10 cellular contexts compared by ENCODE assay signal in genomic region chr5:173689171-173689676, GRCh38.
DNase-seq lines count a peak whose midpoint lies in the region; TF ChIP-seq lines count a peak whose summit lies in the region.
"Had no signal": no experiment of that assay in that cellular context is flagged by ENCODE, and none has a peak within 500 bp of the region (broad histone marks: within the 10 kb centered on the region; RNA-seq: fewer than 3 reads in every experiment).

No MANE protein-coding gene starts in this region.

- no peak overlapping the region for H4K91ac ChIP-seq in mesenchymal stem cell (ENCODE audit: low read length)

- H3K9me3 ChIP-seq in duodenal mucosa (ENCODE audit: control insufficient read depth in 1 of 2, low read length in 2 of 2), result peaks cover 0 to 2% of the 10 kb centered on the region in 2 donors
- H3K9me3 ChIP-seq in mesenchymal stem cell (ENCODE audit: control insufficient read depth, low read length), result peaks cover 3% of the 10 kb centered on the region
- no peaks in the 10 kb centered on the region for H3K9me3 ChIP-seq in thyroid gland
- H3K9me3 ChIP-seq in adrenal gland (replicated peaks in 1 of 3), result no peaks in the 10 kb centered on the region

- H3K23ac ChIP-seq in mesenchymal stem cell (ENCODE audit: low read length in 2 of 2), result no peak overlapping the region

- H2AFZ ChIP-seq in mesenchymal stem cell (ENCODE audit: low read depth, low read length), result no peak overlapping the region

- H4K8ac ChIP-seq in mesenchymal stem cell (ENCODE audit: low read length), result no peak overlapping the region

- H3K4me1 ChIP-seq in duodenal mucosa (ENCODE audit: control insufficient read depth in 1 of 2, insufficient read depth in 2 of 2, low read length in 2 of 2) (peaks cover 22 to 25% of the 10 kb centered on the region in 2 donors), mesenchymal stem cell (ENCODE audit: control insufficient read depth, insufficient read depth, low read depth, low read length) (peaks cover 18% of the 10 kb centered on the region), thyroid gland (peaks cover 22 to 26% of the 10 kb centered on the region in 2 donors), adrenal gland (replicated peaks in 1 of 2) (no peaks in the 10 kb centered on the region)

- H3K36me3 ChIP-seq in duodenal mucosa (ENCODE audit: control insufficient read depth in 1 of 2, insufficient read depth in 2 of 2, low read length in 2 of 2), result no peaks in the 10 kb centered on the region
- no peaks in the 10 kb centered on the region for H3K36me3 ChIP-seq in mesenchymal stem cell (ENCODE audit: control insufficient read depth in 1 of 2, insufficient read depth in 2 of 2, low read depth in 1 of 2, low read length in 2 of 2)
- H3K36me3 ChIP-seq in thyroid gland, result no peaks in the 10 kb centered on the region
- no peaks in the 10 kb centered on the region for H3K36me3 ChIP-seq in adrenal gland (replicated peaks in 1 of 2)

- TF ChIP-seq CTCF in thyroid gland (IDR thresholded peaks at IDR 0.05) (no peak), adrenal gland (IDR thresholded peaks at IDR 0.05) (no peak)

- WGBS in mesenchymal stem cell, result 60% methylated on average over 6 of the region's 6 CpGs
- WGBS in thyroid gland, 2 donors, result 38 to 40% methylated on average over 6 of the region's 6 CpGs
- 70 to 87% (median 75%) methylated on average over 6 of the region's 6 CpGs for WGBS in adrenal gland, 4 donors

- peak overlapping the region; percentile 28 to 60 for H3K9ac ChIP-seq in duodenal mucosa (ENCODE audit: low read depth in 1 of 2, low read length in 2 of 2)
- no peak overlapping the region for H3K9ac ChIP-seq in mesenchymal stem cell (ENCODE audit: low read length)

- no peak overlapping the region for H2BK15ac ChIP-seq in mesenchymal stem cell (ENCODE audit: low read depth, poor library complexity, severe bottlenecking)

- peak overlapping the region; percentile 51 for H3K4me2 ChIP-seq in mesenchymal stem cell (ENCODE audit: low read length, poor library complexity, severe bottlenecking)

- TF ChIP-seq POLR2A in thyroid gland (IDR thresholded peaks at IDR 0.05) (no peak), adrenal gland (IDR thresholded peaks at IDR 0.05) (no peak)

- no peak overlapping the region for H3K4ac ChIP-seq in mesenchymal stem cell (ENCODE audit: low read depth in 1 of 2, low read length in 2 of 2)

- H3K27me3 ChIP-seq in duodenal mucosa (ENCODE audit: control insufficient read depth in 1 of 2, insufficient read depth in 2 of 2, low read length in 2 of 2) (no peaks in the 10 kb centered on the region), mesenchymal stem cell (ENCODE audit: control insufficient read depth in 1 of 2, insufficient read depth in 1 of 2, low read length in 2 of 2) (no peaks in the 10 kb centered on the region), thyroid gland (no peaks in the 10 kb centered on the region), adrenal gland (no peaks in the 10 kb centered on the region)

- H3K4me3 ChIP-seq in duodenal mucosa (ENCODE audit: low read depth in 1 of 2, low read length in 2 of 2) (peak overlapping the region; percentile 46 to 53), mesenchymal stem cell (ENCODE audit: insufficient read depth in 1 of 2, low read depth in 1 of 2, low read length in 2 of 2) (no peak overlapping the region), thyroid gland (replicated peaks in 1 of 3) (no peak overlapping the region), adrenal gland (no peak overlapping the region)

- H2BK12ac ChIP-seq in mesenchymal stem cell (ENCODE audit: low read length in 2 of 2), result no peak overlapping the region

- H2AK5ac ChIP-seq in mesenchymal stem cell (ENCODE audit: low read length, severe bottlenecking), result no peak overlapping the region

- no peak overlapping the region for H2BK120ac ChIP-seq in mesenchymal stem cell (ENCODE audit: low read depth, low read length)

- no peaks in the 10 kb centered on the region for H3K79me1 ChIP-seq in mesenchymal stem cell (replicated peaks; ENCODE audit: low read length, poor library complexity, severe bottlenecking)

- H2BK5ac ChIP-seq in mesenchymal stem cell (ENCODE audit: low read depth, low read length, poor library complexity, severe bottlenecking), result no peak overlapping the region

- peak overlapping the region; percentile 13 for H3K27ac ChIP-seq in duodenal mucosa (ENCODE audit: low read depth, low read length)
- peak overlapping the region; percentile 93 for H3K27ac ChIP-seq in mesenchymal stem cell (ENCODE audit: low read length, poor library complexity, severe bottlenecking)
- peak overlapping the region; percentile 89 to 97 (median 96) for H3K27ac ChIP-seq in thyroid gland
- no peak overlapping the region for H3K27ac ChIP-seq in adrenal gland

- DNase-seq in NCI-H1092 treated with DMSO at 0.1 percent for 48 hours (lab: John Stamatoyannopoulos, UW) (peak; percentile 26), NCI-H1092 (lab: John Stamatoyannopoulos, UW) (no peak), mesenchymal stem cell (no peak), thyroid gland (no peak), 8988T (no peak), adrenal gland (no peak), NCI-H226 (no peak)
- DNase-seq: NCI-H748 treated with DMSO at 0.1 percent for 48 hours; stimulated activated CD4-positive, alpha-beta T cell treated with anti-CD3 and anti-CD28 coated beads, Interleukin-2, amount 100 ng/mL, for 24 hours had no signal

- intact Hi-C loops in thyroid gland (cut with DNase I), result no loop called here
- intact Hi-C loops in adrenal gland (cut with DNase I), result no loop called here

- no peak overlapping the region for H3K14ac ChIP-seq in mesenchymal stem cell (ENCODE audit: low read length in 2 of 2)

- no peak overlapping the region for H3K18ac ChIP-seq in mesenchymal stem cell (ENCODE audit: low read depth in 1 of 2, low read length in 2 of 2)

Comparison
In these comparisons a context has a peak if more than half of its experiments do, and no peak if none do; other contexts are left out.
1. H3K27ac ChIP-seq: peak in duodenal mucosa (single experiment), mesenchymal stem cell (single experiment) and thyroid gland (3 of 3); none in adrenal gland (0 of 5).
2. H3K4me3 ChIP-seq: peak in duodenal mucosa (2 of 2); none in mesenchymal stem cell (0 of 2), thyroid gland (0 of 3) and adrenal gland (0 of 4).